ENCODE assay signal across 1 cellular context in the genomic region with DNA sequence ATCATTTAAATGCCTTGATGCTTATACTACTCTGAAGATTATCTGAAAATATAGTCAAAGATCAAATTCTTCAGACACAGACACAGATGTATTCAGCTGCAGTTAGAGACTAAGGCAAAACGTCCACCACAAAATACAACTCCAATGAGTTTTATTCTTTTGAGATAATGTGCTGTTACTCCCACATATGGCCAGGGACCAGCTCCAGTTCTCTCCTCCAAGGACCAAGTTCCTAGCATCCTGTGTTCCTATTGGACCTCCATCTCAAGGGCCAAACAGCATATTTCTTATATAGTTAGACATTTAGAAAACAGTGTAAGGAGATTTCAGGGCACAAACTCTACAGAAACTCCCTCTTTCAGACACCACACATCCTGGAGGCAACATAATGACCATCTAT.
TF ChIP-seq lines count a peak whose summit lies in the region.

No MANE protein-coding gene starts in this region.

TF ChIP-seq in GM12878, 131 proteins besides CTCF, POLR2A, EP300 and RAD21:
- TF ChIP-seq RCOR1 (conservative IDR thresholded peaks at IDR 0.05; ENCODE audit: low read depth, low read length) (no peak), IRF3 (IDR thresholded peaks at IDR 0.05) (no peak), POLR2AphosphoS2 (IDR thresholded peaks at IDR 0.05; ENCODE audit: low read depth, low read length) (no peak), SREBF1 (IDR thresholded peaks at IDR 0.05; ENCODE audit: low read length) (no peak), ZBED1 (IDR thresholded peaks at IDR 0.05; ENCODE audit: borderline replicate concordance) (no peak), TCF7 (IDR thresholded peaks at IDR 0.05; ENCODE audit: borderline replicate concordance) (no peak), STAT3 (IDR thresholded peaks at IDR 0.05; ENCODE audit: low read depth, low read length) (no peak), ZNF217 (IDR thresholded peaks at IDR 0.05) (no peak), NFYA (IDR thresholded peaks at IDR 0.05; ENCODE audit: borderline replicate concordance, low read depth, low read length) (no peak), TAF1 (IDR thresholded peaks at IDR 0.05; ENCODE audit: borderline replicate concordance, low read depth, low read length) (no peak)
- TF ChIP-seq, protein P1, sequence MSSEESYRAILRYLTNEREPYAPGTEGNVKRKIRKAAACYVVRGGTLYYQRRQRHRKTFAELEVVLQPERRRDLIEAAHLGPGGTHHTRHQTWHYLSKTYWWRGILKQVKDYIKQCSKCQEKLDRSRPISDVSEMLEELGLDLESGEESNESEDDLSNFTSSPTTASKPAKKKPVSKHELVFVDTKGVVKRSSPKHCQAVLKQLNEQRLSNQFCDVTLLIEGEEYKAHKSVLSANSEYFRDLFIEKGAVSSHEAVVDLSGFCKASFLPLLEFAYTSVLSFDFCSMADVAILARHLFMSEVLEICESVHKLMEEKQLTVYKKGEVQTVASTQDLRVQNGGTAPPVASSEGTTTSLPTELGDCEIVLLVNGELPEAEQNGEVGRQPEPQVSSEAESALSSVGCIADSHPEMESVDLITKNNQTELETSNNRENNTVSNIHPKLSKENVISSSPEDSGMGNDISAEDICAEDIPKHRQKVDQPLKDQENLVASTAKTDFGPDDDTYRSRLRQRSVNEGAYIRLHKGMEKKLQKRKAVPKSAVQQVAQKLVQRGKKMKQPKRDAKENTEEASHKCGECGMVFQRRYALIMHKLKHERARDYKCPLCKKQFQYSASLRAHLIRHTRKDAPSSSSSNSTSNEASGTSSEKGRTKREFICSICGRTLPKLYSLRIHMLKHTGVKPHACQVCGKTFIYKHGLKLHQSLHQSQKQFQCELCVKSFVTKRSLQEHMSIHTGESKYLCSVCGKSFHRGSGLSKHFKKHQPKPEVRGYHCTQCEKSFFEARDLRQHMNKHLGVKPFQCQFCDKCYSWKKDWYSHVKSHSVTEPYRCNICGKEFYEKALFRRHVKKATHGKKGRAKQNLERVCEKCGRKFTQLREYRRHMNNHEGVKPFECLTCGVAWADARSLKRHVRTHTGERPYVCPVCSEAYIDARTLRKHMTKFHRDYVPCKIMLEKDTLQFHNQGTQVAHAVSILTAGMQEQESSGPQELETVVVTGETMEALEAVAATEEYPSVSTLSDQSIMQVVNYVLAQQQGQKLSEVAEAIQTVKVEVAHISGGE (CRISPR knock-in tag; IDR thresholded peaks at IDR 0.05) = no peak
